ENCODE assay signal across 1 cellular context in the genomic region with DNA sequence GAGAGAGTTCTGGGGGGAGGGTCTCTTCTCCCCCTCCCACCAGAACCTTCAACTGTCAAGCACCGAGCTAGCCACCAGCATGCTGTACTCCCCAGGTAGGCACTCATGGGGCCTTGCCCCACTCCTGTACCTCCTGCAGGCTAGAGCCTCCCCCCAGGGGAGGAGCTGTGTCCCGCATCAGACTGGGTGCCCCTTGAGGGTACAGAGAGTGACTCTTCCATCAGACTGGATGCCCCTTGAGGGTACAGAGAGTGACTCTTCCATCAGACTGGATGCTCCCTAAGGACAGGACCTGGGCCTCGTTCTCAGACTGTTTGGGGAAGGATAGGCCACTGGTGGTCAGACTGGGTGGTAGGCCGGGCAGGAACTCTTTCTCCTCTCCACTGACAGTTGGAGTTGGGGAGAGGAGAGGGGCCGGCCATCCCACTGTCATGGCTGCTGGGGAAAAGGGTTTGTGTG.
TF ChIP-seq lines count a peak whose summit lies in the region.

A gene (plus strand): TSS at position 51 of the 459 bp plus-strand sequence. CDS start 29 bp downstream, at position 80.

TF ChIP-seq in WTC11, 78 proteins besides CTCF, POLR2A, EP300 and RAD21 (continued from another document):
- TF ChIP-seq, protein P1, sequence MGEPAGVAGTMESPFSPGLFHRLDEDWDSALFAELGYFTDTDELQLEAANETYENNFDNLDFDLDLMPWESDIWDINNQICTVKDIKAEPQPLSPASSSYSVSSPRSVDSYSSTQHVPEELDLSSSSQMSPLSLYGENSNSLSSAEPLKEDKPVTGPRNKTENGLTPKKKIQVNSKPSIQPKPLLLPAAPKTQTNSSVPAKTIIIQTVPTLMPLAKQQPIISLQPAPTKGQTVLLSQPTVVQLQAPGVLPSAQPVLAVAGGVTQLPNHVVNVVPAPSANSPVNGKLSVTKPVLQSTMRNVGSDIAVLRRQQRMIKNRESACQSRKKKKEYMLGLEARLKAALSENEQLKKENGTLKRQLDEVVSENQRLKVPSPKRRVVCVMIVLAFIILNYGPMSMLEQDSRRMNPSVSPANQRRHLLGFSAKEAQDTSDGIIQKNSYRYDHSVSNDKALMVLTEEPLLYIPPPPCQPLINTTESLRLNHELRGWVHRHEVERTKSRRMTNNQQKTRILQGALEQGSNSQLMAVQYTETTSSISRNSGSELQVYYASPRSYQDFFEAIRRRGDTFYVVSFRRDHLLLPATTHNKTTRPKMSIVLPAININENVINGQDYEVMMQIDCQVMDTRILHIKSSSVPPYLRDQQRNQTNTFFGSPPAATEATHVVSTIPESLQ (CRISPR knock-in tag; IDR thresholded peaks at IDR 0.05): no peak
- TF ChIP-seq MYBL2 (CRISPR knock-in tag; IDR thresholded peaks at IDR 0.05) (no peak), NFATC4 (CRISPR knock-in tag; IDR thresholded peaks at IDR 0.05) (no peak), TP53 (CRISPR knock-in tag; IDR thresholded peaks at IDR 0.05) (no peak), ATF1 (CRISPR knock-in tag; IDR thresholded peaks at IDR 0.05) (no peak), ZNF138 (CRISPR knock-in tag; conservative IDR thresholded peaks at IDR 0.05) (no peak), GTF2I (CRISPR knock-in tag; conservative IDR thresholded peaks at IDR 0.05) (no peak)
TF ChIP-seq in WTC11: peak in this region for 0.
